Comparison of ENCODE assay signal across 26 cellular contexts in the genomic region with DNA sequence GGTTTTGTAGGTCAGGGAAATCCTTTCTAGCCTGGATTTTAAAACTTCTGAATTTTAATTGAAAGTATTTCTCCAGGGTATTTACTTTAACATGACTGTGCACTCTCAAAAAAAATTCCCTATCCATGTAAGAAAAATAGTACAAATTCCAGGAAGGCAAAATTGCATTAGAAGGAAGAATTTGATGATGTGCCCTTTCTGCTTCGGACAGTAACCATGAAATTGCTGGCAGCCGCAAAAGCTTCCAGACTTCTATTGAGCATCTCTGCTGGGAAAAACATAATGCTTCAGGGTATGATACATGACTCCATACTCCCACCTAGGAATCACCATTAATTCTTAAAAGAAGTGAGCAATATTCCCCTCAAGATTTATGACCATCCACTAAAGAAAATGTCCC. TPM values are rescaled to one million over a fixed set of nuclear protein-coding genes. Genes with fewer than 3 reads are reported as not detected.
DNase-seq lines count a peak whose midpoint lies in the region; ATAC-seq, FAIRE-seq and TF ChIP-seq lines count a peak whose summit lies in the region.
"Had no signal": no experiment of that assay in that cellular context is flagged by ENCODE, and none has a peak within 500 bp of the region (broad histone marks: within the 10 kb centered on the region; RNA-seq: fewer than 3 reads in every experiment).

No MANE protein-coding gene starts in this region.

- H3K4me2 ChIP-seq in A549, result peak overlapping the region; percentile 33; the same call in 2 of the 3 replicates
- H3K4me2 ChIP-seq: BLaER1 treated with 17β-estradiol and CSF1 and Interleukin-3, amounts not matched to agents 10 nM and 100 nM had no signal

- H3K9me3 Mint-ChIP-seq in activated naive CD8-positive, alpha-beta T cell treated with anti-CD3 and anti-CD28 coated beads for 36 hours, result peaks cover 8% of the 10 kb centered on the region

- POLR2A ChIA-PET in A549 (lab: Yijun Ruan, JAX) (interaction anchor here (0.6 kb wide), 1 partner anchor 17 kb away, joined by 3 read pairs; a partner anchor contains a TSS), A673 (lab: Charles Lee; ENCODE audit: low non-redundant PET) (no interaction called here)

- peaks cover 22% of the 10 kb centered on the region for H3K4me1 ChIP-seq in A549
- no peaks in the 10 kb centered on the region for H3K4me1 ChIP-seq in A673 (ENCODE audit: insufficient read depth, low read length, poor library complexity, severe bottlenecking)
- H3K4me1 ChIP-seq: BLaER1 treated with 17β-estradiol and CSF1 and Interleukin-3, amounts not matched to agents 10 nM and 100 nM; parathyroid adenoma; right lobe of liver; upper lobe of left lung had no signal

- DNase-seq in A549 (ENCODE audit: low read depth in 1 of 2, low spot score in 1 of 2) (no peak), M059J (ENCODE audit: low read depth) (peak; percentile 78), astrocyte of the spinal cord (ENCODE audit: low read depth, low spot score) (peak; percentile 26), iris pigment epithelial cell (ENCODE audit: low read depth) (peak; percentile 51), A673 (ENCODE audit: low spot score) (no peak), DMS79 treated with DMSO at 0.1 percent for 48 hours (lab: John Stamatoyannopoulos, UW) (no peak)
- DNase-seq in activated naive CD8-positive, alpha-beta T cell treated with anti-CD3 and anti-CD28 coated beads for 36 hours, result no peak
- DNase-seq: activated CD4-positive, CD25-positive, alpha-beta regulatory T cell; activated CD8-positive, alpha-beta T cell treated with anti-CD3 and anti-CD28 coated beads, Interleukin-2, amount 10 ng/mL, durations not matched to agents 7 days and 5 days; activated naive CD4-positive, alpha-beta T cell; activated T-cell treated with anti-CD3 and anti-CD28 coated beads, Interleukin-2, amount 50 U/mL, for 24 hours; anterior cingulate cortex; MG63; natural killer cell; NCI-H1436 treated with DMSO at 0.1 percent for 48 hours; NCI-H2171; NCI-H526 treated with DMSO at 0.1 percent for 48 hours; right lobe of liver; T-helper 9 cell; upper lobe of left lung had no signal

- no peak overlapping the region for H3K4me3 ChIP-seq in A549
- no peak overlapping the region for H3K4me3 ChIP-seq in astrocyte of the spinal cord (ENCODE audit: low read depth, low read length)
- H3K4me3 ChIP-seq in A673 (ENCODE audit: low read depth, low read length, poor library complexity, severe bottlenecking), result no peak overlapping the region
- H3K4me3 ChIP-seq: BLaER1 treated with 17β-estradiol and CSF1 and Interleukin-3, amounts not matched to agents 10 nM and 100 nM; MG63; right lobe of liver; upper lobe of left lung had no signal

- H3K4me3 Mint-ChIP-seq in activated naive CD8-positive, alpha-beta T cell treated with anti-CD3 and anti-CD28 coated beads for 36 hours, result no peak overlapping the region
- H3K4me3 Mint-ChIP-seq: activated CD8-positive, alpha-beta T cell treated with anti-CD3 and anti-CD28 coated beads, Interleukin-2, amount 10 ng/mL, durations not matched to agents 7 days and 5 days; activated T-cell treated with anti-CD3 and anti-CD28 coated beads, Interleukin-2, amount 50 U/mL, for 24 hours; memory B cell; natural killer cell had no signal

- FAIRE-seq in A549 (lab: Jason Lieb, UNC), result no peak
- FAIRE-seq: H54 had no signal

- WGBS in A549 (ENCODE audit: missing lambda C conversion rate), result 62% methylated on average over 2 of the region's 2 CpGs

- no peak for TF ChIP-seq EP300 in A549 (IDR thresholded peaks at IDR 0.05)

- no peaks in the 10 kb centered on the region for H3K27me3 ChIP-seq in A673 (replicated peaks; ENCODE audit: insufficient read depth, low read depth, low read length, poor library complexity)
- H3K27me3 ChIP-seq: BLaER1 treated with 17β-estradiol and CSF1 and Interleukin-3, amounts not matched to agents 10 nM and 100 nM; MG63; right lobe of liver; upper lobe of left lung had no signal

- H3K27ac Mint-ChIP-seq in activated naive CD8-positive, alpha-beta T cell treated with anti-CD3 and anti-CD28 coated beads for 36 hours, result no peak overlapping the region
- H3K27ac Mint-ChIP-seq: activated CD8-positive, alpha-beta T cell treated with anti-CD3 and anti-CD28 coated beads, Interleukin-2, amount 10 ng/mL, durations not matched to agents 7 days and 5 days; activated T-cell treated with anti-CD3 and anti-CD28 coated beads, Interleukin-2, amount 50 U/mL, for 24 hours; natural killer cell had no signal

- no peak for TF ChIP-seq RAD21 in A549 (conservative IDR thresholded peaks at IDR 0.05 in 1 of 2, IDR thresholded peaks at IDR 0.05 in 1 of 2)

- peaks cover 3% of the 10 kb centered on the region for H3K27me3 Mint-ChIP-seq in activated naive CD8-positive, alpha-beta T cell treated with anti-CD3 and anti-CD28 coated beads for 36 hours
- H3K27me3 Mint-ChIP-seq: activated T-cell treated with anti-CD3 and anti-CD28 coated beads, Interleukin-2, amount 50 U/mL, for 24 hours had no signal

- in situ Hi-C loops in astrocyte of the spinal cord (cut with HindIII; ENCODE audit: low sequenced_read_pairs), result no loop called here

- H3K36me3 Mint-ChIP-seq in activated naive CD8-positive, alpha-beta T cell treated with anti-CD3 and anti-CD28 coated beads for 36 hours, result peaks cover 2% of the 10 kb centered on the region
- H3K36me3 Mint-ChIP-seq: natural killer cell had no signal

- intact Hi-C loops in A673 (cut with micrococcal nuclease; ENCODE audit: unreplicated experiment), result no loop called here

- no peak for TF ChIP-seq CTCF in A549 (IDR thresholded peaks at IDR 0.05)
- no peak for TF ChIP-seq CTCF in astrocyte of the spinal cord (IDR thresholded peaks at IDR 0.05; ENCODE audit: low read depth, low read length)
- no peak for TF ChIP-seq CTCF in A673 (conservative IDR thresholded peaks at IDR 0.05; ENCODE audit: low read depth, low read length)

- H3K4me1 Mint-ChIP-seq in activated naive CD8-positive, alpha-beta T cell treated with anti-CD3 and anti-CD28 coated beads for 36 hours, result no peaks in the 10 kb centered on the region
- H3K4me1 Mint-ChIP-seq: memory B cell had no signal

- H3K27ac ChIP-seq in A549 (peak overlapping the region; percentile 4 to 40; a peak in 1 of 6 replicates), A673 (ENCODE audit: low read depth, low read length, poor library complexity, severe bottlenecking) (no peak overlapping the region)
- H3K27ac ChIP-seq: 22Rv1; BLaER1 treated with 17β-estradiol and CSF1 and Interleukin-3, amounts not matched to agents 10 nM and 100 nM; parathyroid adenoma; right lobe of liver; upper lobe of left lung had no signal

- H3K9me3 ChIP-seq in A549 (no peaks in the 10 kb centered on the region), A673 (ENCODE audit: low read depth, low read length, poor library complexity, severe bottlenecking) (no peaks in the 10 kb centered on the region)
- H3K9me3 ChIP-seq: right lobe of liver, upper lobe of left lung had no signal

- TF ChIP-seq POLR2A in A549 (IDR thresholded peaks at IDR 0.05; ENCODE audit: low read length), result no peak

- ATAC-seq in A549 (no peak), HG03432 (IDR thresholded peaks at IDR 0.05; ENCODE audit: unreplicated experiment) (no peak)
- ATAC-seq: activated CD8-positive, alpha-beta T cell treated with anti-CD3 and anti-CD28 coated beads, Interleukin-2, amount 10 ng/mL, durations not matched to agents 7 days and 5 days; natural killer cell; right lobe of liver had no signal

- CTCF ChIA-PET in A549 (lab: Yijun Ruan, JAX) (no interaction called here), A673 (lab: Charles Lee) (no interaction called here)

- no TSS peak for BruUV-seq in A673 (replicated peaks; lab: Mats Ljungman, UMichigan)

- H3K36me3 ChIP-seq in A673 (ENCODE audit: insufficient read depth, low read length, poor library complexity, severe bottlenecking), result no peaks in the 10 kb centered on the region
- H3K36me3 ChIP-seq: BLaER1 treated with 17β-estradiol and CSF1 and Interleukin-3, amounts not matched to agents 10 nM and 100 nM; MG63; right lobe of liver; upper lobe of left lung had no signal

TF ChIP-seq in A549, 52 proteins besides CTCF, POLR2A, EP300 and RAD21 (continues in another document):
- TF ChIP-seq RCOR1 (IDR thresholded peaks at IDR 0.05; ENCODE audit: low read depth, low read length), result no peak
- TF ChIP-seq KDM5A (IDR thresholded peaks at IDR 0.05), result no peak
- TF ChIP-seq, protein P1, sequence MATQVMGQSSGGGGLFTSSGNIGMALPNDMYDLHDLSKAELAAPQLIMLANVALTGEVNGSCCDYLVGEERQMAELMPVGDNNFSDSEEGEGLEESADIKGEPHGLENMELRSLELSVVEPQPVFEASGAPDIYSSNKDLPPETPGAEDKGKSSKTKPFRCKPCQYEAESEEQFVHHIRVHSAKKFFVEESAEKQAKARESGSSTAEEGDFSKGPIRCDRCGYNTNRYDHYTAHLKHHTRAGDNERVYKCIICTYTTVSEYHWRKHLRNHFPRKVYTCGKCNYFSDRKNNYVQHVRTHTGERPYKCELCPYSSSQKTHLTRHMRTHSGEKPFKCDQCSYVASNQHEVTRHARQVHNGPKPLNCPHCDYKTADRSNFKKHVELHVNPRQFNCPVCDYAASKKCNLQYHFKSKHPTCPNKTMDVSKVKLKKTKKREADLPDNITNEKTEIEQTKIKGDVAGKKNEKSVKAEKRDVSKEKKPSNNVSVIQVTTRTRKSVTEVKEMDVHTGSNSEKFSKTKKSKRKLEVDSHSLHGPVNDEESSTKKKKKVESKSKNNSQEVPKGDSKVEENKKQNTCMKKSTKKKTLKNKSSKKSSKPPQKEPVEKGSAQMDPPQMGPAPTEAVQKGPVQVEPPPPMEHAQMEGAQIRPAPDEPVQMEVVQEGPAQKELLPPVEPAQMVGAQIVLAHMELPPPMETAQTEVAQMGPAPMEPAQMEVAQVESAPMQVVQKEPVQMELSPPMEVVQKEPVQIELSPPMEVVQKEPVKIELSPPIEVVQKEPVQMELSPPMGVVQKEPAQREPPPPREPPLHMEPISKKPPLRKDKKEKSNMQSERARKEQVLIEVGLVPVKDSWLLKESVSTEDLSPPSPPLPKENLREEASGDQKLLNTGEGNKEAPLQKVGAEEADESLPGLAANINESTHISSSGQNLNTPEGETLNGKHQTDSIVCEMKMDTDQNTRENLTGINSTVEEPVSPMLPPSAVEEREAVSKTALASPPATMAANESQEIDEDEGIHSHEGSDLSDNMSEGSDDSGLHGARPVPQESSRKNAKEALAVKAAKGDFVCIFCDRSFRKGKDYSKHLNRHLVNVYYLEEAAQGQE (IDR thresholded peaks at IDR 0.05), result no peak
- TF ChIP-seq ZSCAN20 (CRISPR knock-in tag; IDR thresholded peaks at IDR 0.05), result no peak
- no peak for TF ChIP-seq EHF (CRISPR knock-in tag; IDR thresholded peaks at IDR 0.05)
- TF ChIP-seq RFX5 (IDR thresholded peaks at IDR 0.05), result no peak

RNA-seq across cellular contexts. Expression of a gene that starts 17.2 kb away (rescaled TPM):
- polyA plus RNA-seq in A549 (2011; rRNA removed), result 29.8 and 31.5 TPM in 2 replicates
- 15.5 and 19.1 TPM in 2 replicates for polyA plus RNA-seq in A549 (2012; cell fraction: cytosol; rRNA removed)
- polyA plus RNA-seq in A549 (2012; cell fraction: nucleus; rRNA removed), result 29.5 and 35.8 TPM in 2 replicates
- polyA plus RNA-seq in A549 (2017; fragmentation: RNase III; extraction: RNeasy Plus Mini Kit Qiagen cat#74134 plus additional on column Dnase treatment), result 17.2 to 18.0 TPM (median 17.8 TPM) in 3 replicates
- 101 and 114 TPM in 2 replicates for polyA minus RNA-seq in A549 (2011; rRNA and poly(A)+ RNA removed)
- 7.3 and 11.6 TPM in 2 replicates for total RNA-seq in M059J (2014; rRNA removed; shearing (Covaris generic))
- total RNA-seq in A673 (2021), result 15.3 and 16.4 TPM in 2 replicates
- total RNA-seq in activated naive CD8-positive, alpha-beta T cell treated with anti-CD3 and anti-CD28 coated beads for 36 hours, result 10 to 100 TPM in 1 of 2 experiments, 1 to 10 TPM in 1; 8.2 to 10.1 TPM

Comparison
In these comparisons a context has a peak if more than half of its experiments do, and no peak if none do; other contexts are left out.
1. DNase-seq: peak in M059J (single experiment), astrocyte of the spinal cord (single experiment) and iris pigment epithelial cell (single experiment); none in A549 (0 of 2), A673 (single experiment), activated naive CD8-positive, alpha-beta T cell treated with anti-CD3 and anti-CD28 coated beads for 36 hours (single experiment) and DMS79 treated with DMSO at 0.1 percent for 48 hours (single experiment).